ENCODE assay signal across 8 cellular contexts in genomic region chr12:30795660-30796507, GRCh38. TPM values are rescaled to one million over a fixed set of nuclear protein-coding genes. Genes with fewer than 3 reads are reported as not detected.
A peak's percentile ranks its signal among the peaks of the same experiment; 100 is the strongest.
DNase-seq lines count a peak whose midpoint lies in the region; ATAC-seq and FAIRE-seq lines count a peak whose summit lies in the region.

No MANE protein-coding gene starts in this region.

- no peak for FAIRE-seq in GM19239 (lab: Jason Lieb, UNC)

- H3K9me3 ChIP-seq in SJCRH30 (replicated peaks), result no peaks in the 10 kb centered on the region

- H3K36me3 ChIP-seq in SJCRH30, result no peaks in the 10 kb centered on the region

- H3K27me3 ChIP-seq in SJCRH30, result no peaks in the 10 kb centered on the region

- DNase-seq in CD1c-positive myeloid dendritic cell (ENCODE audit: extremely low spot score), result peak; percentile 74
- peak; percentile 48 for DNase-seq in GM19239 (ENCODE audit: insufficient read length, low spot score)
- DNase-seq in SJCRH30, result peak; percentile 71 to 73
- peak; percentile 93 for DNase-seq in astrocyte of the hippocampus (ENCODE audit: low read depth, low spot score)
- DNase-seq in skeletal muscle cell (ENCODE audit: low read depth), result peak; percentile 66
- no peak for DNase-seq in GF-D8 (lab: John Stamatoyannopoulos, UW)

- H3K27ac ChIP-seq in SJCRH30, result peak overlapping the region; percentile 73

- ATAC-seq in HG03354 (IDR thresholded peaks at IDR 0.05; ENCODE audit: poor library complexity, severe bottlenecking, unreplicated experiment), result peak; percentile 90

- peak overlapping the region; percentile 83 for H3K4me3 ChIP-seq in SJCRH30
- peak overlapping the region; percentile 61 for H3K4me3 ChIP-seq in iPS-11a (ENCODE audit: low read depth, low read length)
- peak overlapping the region; percentile 62 for H3K4me3 ChIP-seq in skeletal muscle cell (ENCODE audit: low read depth, low read length)

- no peaks in the 10 kb centered on the region; the same call in 1 of the 2 replicates for H3K4me1 ChIP-seq in SJCRH30

RNA-seq across cellular contexts. Expression of gene CAPRIN2, which starts 41.1 kb away (rescaled TPM):
- total RNA-seq in SJCRH30 (2014; rRNA removed; shearing (Covaris generic)), result 18.6 and 27.5 TPM in 2 replicates
